In genomic region chr4:39365931-39366771, GRCh38 we compare ENCODE assay signal across 1 cellular context.
A peak's percentile ranks its signal among the peaks of the same experiment; 100 is the strongest.
TF ChIP-seq lines count a peak whose summit lies in the region.

A gene with protein sequence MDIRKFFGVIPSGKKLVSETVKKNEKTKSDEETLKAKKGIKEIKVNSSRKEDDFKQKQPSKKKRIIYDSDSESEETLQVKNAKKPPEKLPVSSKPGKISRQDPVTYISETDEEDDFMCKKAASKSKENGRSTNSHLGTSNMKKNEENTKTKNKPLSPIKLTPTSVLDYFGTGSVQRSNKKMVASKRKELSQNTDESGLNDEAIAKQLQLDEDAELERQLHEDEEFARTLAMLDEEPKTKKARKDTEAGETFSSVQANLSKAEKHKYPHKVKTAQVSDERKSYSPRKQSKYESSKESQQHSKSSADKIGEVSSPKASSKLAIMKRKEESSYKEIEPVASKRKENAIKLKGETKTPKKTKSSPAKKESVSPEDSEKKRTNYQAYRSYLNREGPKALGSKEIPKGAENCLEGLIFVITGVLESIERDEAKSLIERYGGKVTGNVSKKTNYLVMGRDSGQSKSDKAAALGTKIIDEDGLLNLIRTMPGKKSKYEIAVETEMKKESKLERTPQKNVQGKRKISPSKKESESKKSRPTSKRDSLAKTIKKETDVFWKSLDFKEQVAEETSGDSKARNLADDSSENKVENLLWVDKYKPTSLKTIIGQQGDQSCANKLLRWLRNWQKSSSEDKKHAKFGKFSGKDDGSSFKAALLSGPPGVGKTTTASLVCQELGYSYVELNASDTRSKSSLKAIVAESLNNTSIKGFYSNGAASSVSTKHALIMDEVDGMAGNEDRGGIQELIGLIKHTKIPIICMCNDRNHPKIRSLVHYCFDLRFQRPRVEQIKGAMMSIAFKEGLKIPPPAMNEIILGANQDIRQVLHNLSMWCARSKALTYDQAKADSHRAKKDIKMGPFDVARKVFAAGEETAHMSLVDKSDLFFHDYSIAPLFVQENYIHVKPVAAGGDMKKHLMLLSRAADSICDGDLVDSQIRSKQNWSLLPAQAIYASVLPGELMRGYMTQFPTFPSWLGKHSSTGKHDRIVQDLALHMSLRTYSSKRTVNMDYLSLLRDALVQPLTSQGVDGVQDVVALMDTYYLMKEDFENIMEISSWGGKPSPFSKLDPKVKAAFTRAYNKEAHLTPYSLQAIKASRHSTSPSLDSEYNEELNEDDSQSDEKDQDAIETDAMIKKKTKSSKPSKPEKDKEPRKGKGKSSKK (minus strand): TSS chr4:39366362. CDS start chr4:39366241, 121 bp downstream.

TF ChIP-seq in HEK293, 187 proteins besides CTCF, POLR2A, EP300 and RAD21 (continued from another document and continues in another):
- TF ChIP-seq ZSCAN18 (tag by site-specific recombination; IDR thresholded peaks at IDR 0.05) (no peak), ZNF660 (tag by site-specific recombination; IDR thresholded peaks at IDR 0.05) (peak; percentile 74; the same call in 1 of the 2 replicates), ZIC2 (tag by site-specific recombination; IDR thresholded peaks at IDR 0.05) (0 out of 2 replicates have a peak, but pooled peaks have one; percentile 36), ZFP41 (tag by site-specific recombination; IDR thresholded peaks at IDR 0.05; ENCODE audit: borderline replicate concordance) (no peak), ZNF133 (tag by site-specific recombination; IDR thresholded peaks at IDR 0.05) (no peak), ZNF140 (tag by site-specific recombination; IDR thresholded peaks at IDR 0.05) (no peak), REST (tag by site-specific recombination; IDR thresholded peaks at IDR 0.05) (no peak), KLF8 (tag by site-specific recombination; IDR thresholded peaks at IDR 0.05) (peak; percentile 89), ZBTB26 (tag by site-specific recombination; optimal IDR thresholded peaks at IDR 0.05) (peak; percentile 70), ZNF558 (tag by site-specific recombination; IDR thresholded peaks at IDR 0.05) (no peak), YY2 (tag by site-specific recombination; IDR thresholded peaks at IDR 0.05) (peak; percentile 60; the same call in 1 of the 2 replicates), REPIN1 (tag by site-specific recombination; IDR thresholded peaks at IDR 0.05; ENCODE audit: low read depth) (no peak), ZNF530 (tag by site-specific recombination; IDR thresholded peaks at IDR 0.05; ENCODE audit: low read depth) (no peak), ZBTB11 (tag by site-specific recombination; conservative IDR thresholded peaks at IDR 0.05; ENCODE audit: low read depth) (no peak; the same call in 1 of the 2 replicates), ZNF792 (tag by site-specific recombination; IDR thresholded peaks at IDR 0.05) (no peak), ZNF426 (tag by site-specific recombination; IDR thresholded peaks at IDR 0.05) (no peak), ZNF223 (tag by site-specific recombination; IDR thresholded peaks at IDR 0.05) (no peak), ZNF555 (tag by site-specific recombination; conservative IDR thresholded peaks at IDR 0.05) (no peak), ZBTB20 (tag by site-specific recombination; IDR thresholded peaks at IDR 0.05) (peak; percentile 62; the same call in 1 of the 2 replicates), IKZF3 (tag by site-specific recombination; IDR thresholded peaks at IDR 0.05) (0 out of 2 replicates have a peak, but pooled peaks have one; percentile 30), ZNF548 (tag by site-specific recombination; IDR thresholded peaks at IDR 0.05) (no peak), GFI1B (tag by site-specific recombination; IDR thresholded peaks at IDR 0.05) (no peak), ZNF76 (tag by site-specific recombination; IDR thresholded peaks at IDR 0.05; ENCODE audit: borderline replicate concordance, low read depth) (peak; percentile 54; the same call in 1 of the 2 replicates), ZNF621 (tag by site-specific recombination; IDR thresholded peaks at IDR 0.05) (no peak), ZNF837 (tag by site-specific recombination; IDR thresholded peaks at IDR 0.05) (no peak)
- TF ChIP-seq, protein P1, sequence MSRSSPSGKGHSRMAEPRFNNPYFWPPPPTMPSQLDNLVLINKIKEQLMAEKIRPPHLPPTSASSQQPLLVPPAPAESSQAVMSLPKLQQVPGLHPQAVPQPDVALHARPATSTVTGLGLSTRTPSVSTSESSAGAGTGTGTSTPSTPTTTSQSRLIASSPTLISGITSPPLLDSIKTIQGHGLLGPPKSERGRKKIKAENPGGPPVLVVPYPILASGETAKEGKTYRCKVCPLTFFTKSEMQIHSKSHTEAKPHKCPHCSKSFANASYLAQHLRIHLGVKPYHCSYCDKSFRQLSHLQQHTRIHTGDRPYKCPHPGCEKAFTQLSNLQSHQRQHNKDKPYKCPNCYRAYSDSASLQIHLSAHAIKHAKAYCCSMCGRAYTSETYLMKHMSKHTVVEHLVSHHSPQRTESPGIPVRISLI (tag by site-specific recombination; IDR thresholded peaks at IDR 0.05): 0 out of 2 replicates have a peak, but pooled peaks have one; percentile 12
- TF ChIP-seq, protein P2, sequence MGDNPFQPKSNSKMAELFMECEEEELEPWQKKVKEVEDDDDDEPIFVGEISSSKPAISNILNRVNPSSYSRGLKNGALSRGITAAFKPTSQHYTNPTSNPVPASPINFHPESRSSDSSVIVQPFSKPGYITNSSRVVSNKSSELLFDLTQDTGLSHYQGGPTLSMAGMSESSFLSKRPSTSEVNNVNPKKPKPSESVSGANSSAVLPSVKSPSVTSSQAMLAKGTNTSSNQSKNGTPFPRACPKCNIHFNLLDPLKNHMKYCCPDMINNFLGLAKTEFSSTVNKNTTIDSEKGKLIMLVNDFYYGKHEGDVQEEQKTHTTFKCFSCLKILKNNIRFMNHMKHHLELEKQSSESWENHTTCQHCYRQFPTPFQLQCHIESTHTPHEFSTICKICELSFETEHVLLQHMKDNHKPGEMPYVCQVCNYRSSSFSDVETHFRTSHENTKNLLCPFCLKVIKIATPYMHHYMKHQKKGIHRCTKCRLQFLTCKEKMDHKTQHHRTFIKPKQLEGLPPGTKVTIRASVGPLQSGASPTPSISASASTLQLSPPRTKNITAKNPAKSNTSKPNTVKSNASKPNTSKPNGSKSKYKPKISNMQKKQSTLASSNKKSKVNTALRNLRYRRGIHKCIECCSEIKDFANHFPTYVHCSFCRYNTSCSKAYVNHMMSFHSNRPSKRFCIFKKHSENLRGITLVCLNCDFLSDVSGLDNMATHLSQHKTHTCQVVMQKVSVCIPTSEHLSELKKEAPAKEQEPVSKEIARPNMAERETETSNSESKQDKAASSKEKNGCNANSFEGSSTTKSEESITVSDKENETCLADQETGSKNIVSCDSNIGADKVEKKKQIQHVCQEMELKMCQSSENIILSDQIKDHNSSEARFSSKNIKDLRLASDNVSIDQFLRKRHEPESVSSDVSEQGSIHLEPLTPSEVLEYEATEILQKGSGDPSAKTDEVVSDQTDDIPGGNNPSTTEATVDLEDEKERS (tag by site-specific recombination; IDR thresholded peaks at IDR 0.05): 0 out of 2 replicates have a peak, but pooled peaks have one; percentile 12
- TF ChIP-seq, protein P3, sequence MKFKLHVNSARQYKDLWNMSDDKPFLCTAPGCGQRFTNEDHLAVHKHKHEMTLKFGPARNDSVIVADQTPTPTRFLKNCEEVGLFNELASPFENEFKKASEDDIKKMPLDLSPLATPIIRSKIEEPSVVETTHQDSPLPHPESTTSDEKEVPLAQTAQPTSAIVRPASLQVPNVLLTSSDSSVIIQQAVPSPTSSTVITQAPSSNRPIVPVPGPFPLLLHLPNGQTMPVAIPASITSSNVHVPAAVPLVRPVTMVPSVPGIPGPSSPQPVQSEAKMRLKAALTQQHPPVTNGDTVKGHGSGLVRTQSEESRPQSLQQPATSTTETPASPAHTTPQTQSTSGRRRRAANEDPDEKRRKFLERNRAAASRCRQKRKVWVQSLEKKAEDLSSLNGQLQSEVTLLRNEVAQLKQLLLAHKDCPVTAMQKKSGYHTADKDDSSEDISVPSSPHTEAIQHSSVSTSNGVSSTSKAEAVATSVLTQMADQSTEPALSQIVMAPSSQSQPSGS (tag by site-specific recombination; IDR thresholded peaks at IDR 0.05; ENCODE audit: low read depth): peak; percentile 96
- TF ChIP-seq, protein P4, sequence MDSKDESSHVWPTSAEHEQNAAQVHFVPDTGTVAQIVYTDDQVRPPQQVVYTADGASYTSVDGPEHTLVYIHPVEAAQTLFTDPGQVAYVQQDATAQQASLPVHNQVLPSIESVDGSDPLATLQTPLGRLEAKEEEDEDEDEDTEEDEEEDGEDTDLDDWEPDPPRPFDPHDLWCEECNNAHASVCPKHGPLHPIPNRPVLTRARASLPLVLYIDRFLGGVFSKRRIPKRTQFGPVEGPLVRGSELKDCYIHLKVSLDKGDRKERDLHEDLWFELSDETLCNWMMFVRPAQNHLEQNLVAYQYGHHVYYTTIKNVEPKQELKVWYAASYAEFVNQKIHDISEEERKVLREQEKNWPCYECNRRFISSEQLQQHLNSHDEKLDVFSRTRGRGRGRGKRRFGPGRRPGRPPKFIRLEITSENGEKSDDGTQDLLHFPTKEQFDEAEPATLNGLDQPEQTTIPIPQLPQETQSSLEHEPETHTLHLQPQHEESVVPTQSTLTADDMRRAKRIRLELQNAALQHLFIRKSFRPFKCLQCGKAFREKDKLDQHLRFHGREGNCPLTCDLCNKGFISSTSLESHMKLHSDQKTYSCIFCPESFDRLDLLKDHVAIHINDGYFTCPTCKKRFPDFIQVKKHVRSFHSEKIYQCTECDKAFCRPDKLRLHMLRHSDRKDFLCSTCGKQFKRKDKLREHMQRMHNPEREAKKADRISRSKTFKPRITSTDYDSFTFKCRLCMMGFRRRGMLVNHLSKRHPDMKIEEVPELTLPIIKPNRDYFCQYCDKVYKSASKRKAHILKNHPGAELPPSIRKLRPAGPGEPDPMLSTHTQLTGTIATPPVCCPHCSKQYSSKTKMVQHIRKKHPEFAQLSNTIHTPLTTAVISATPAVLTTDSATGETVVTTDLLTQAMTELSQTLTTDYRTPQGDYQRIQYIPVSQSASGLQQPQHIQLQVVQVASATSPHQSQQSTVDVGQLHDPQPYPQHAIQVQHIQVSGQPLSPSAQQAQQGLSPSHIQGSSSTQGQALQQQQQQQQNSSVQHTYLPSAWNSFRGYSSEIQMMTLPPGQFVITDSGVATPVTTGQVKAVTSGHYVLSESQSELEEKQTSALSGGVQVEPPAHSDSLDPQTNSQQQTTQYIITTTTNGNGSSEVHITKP (tag by site-specific recombination; IDR thresholded peaks at IDR 0.05): peak; percentile 53; the same call in 1 of the 2 replicates
